ENCODE assay signal across 9 cellular contexts in genomic region chr2:30235008-30235655, GRCh38. TPM values are rescaled to one million over a fixed set of nuclear protein-coding genes. Genes with fewer than 3 reads are reported as not detected.
DNase-seq lines count a peak whose midpoint lies in the region; ATAC-seq and TF ChIP-seq lines count a peak whose summit lies in the region.
"Had no signal": no experiment of that assay in that cellular context is flagged by ENCODE, and none has a peak within 500 bp of the region (broad histone marks: within the 10 kb centered on the region; RNA-seq: fewer than 3 reads in every experiment).

No MANE protein-coding gene starts in this region.

- H3K9me3 Mint-ChIP-seq in activated T-cell treated with anti-CD3 and anti-CD28 coated beads, Interleukin-2, amount 50 U/mL, for 72 hours = no peaks in the 10 kb centered on the region
- H3K9me3 Mint-ChIP-seq in immature natural killer cell (no peaks in the 10 kb centered on the region), progenitor cell of endocrine pancreas (ENCODE audit: low read depth) (no peaks in the 10 kb centered on the region)
- no peaks in the 10 kb centered on the region for H3K9me3 Mint-ChIP-seq in stimulated activated effector memory CD8-positive, alpha-beta T cell treated with anti-CD3 and anti-CD28 coated beads, Interleukin-12 subunit alpha, Interleukin-12 subunit beta, amount 100 ng/mL, for 72 hours

- DNase-seq in RWPE2 (ENCODE audit: low spot score) = no peak
- DNase-seq in activated T-cell treated with anti-CD3 and anti-CD28 coated beads, Interleukin-2, amount 50 U/mL, for 72 hours = peak; percentile 72 to 87
- DNase-seq in immature natural killer cell = peak; percentile 34 to 42 (median 38)
- DNase-seq in stimulated activated effector memory CD8-positive, alpha-beta T cell treated with anti-CD3 and anti-CD28 coated beads, Interleukin-12 subunit alpha, Interleukin-12 subunit beta, amount 100 ng/mL, for 72 hours (ENCODE audit: low spot score in 2 of 2) = no peak
- no peak for DNase-seq in caudate nucleus (lab: John Stamatoyannopoulos, UW)
- no peak for DNase-seq in progenitor cell of endocrine pancreas (ENCODE audit: low spot score, unreplicated experiment)
- DNase-seq: NCI-H446 treated with DMSO at 0.1 percent for 48 hours had no signal

- H3K27ac ChIP-seq in RWPE2 (ENCODE audit: poor library complexity, severe bottlenecking) (peak overlapping the region; percentile 36), caudate nucleus (ENCODE audit: low read depth, low read length) (no peak overlapping the region)

- no peak overlapping the region for H3K4me3 ChIP-seq in RWPE2 (ENCODE audit: severe bottlenecking)

- H3K4me1 ChIP-seq in RWPE2 (ENCODE audit: insufficient read depth, poor library complexity, severe bottlenecking) = no peaks in the 10 kb centered on the region

- ATAC-seq in RWPE2 (ENCODE audit: low read depth) (no peak), GM21737 (IDR thresholded peaks at IDR 0.05; ENCODE audit: unreplicated experiment) (no peak), HG02884 (IDR thresholded peaks at IDR 0.05; ENCODE audit: unreplicated experiment) (no peak)
- ATAC-seq in activated T-cell treated with anti-CD3 and anti-CD28 coated beads, Interleukin-2, amount 50 U/mL, for 72 hours (replicated peaks in 1 of 2) = peak; percentile 42 to 60
- peak; percentile 64 for ATAC-seq in stimulated activated effector memory CD8-positive, alpha-beta T cell treated with anti-CD3 and anti-CD28 coated beads, Interleukin-12 subunit alpha, Interleukin-12 subunit beta, amount 100 ng/mL, for 72 hours

- H3K27ac Mint-ChIP-seq in activated T-cell treated with anti-CD3 and anti-CD28 coated beads, Interleukin-2, amount 50 U/mL, for 72 hours = peak overlapping the region; percentile 84
- H3K27ac Mint-ChIP-seq in immature natural killer cell = peak overlapping the region; percentile 73 to 97 (median 90)
- H3K27ac Mint-ChIP-seq in stimulated activated effector memory CD8-positive, alpha-beta T cell treated with anti-CD3 and anti-CD28 coated beads, Interleukin-12 subunit alpha, Interleukin-12 subunit beta, amount 100 ng/mL, for 72 hours = peak overlapping the region; percentile 79
- no peak overlapping the region for H3K27ac Mint-ChIP-seq in progenitor cell of endocrine pancreas

- H3K9me3 ChIP-seq in RWPE2 (ENCODE audit: severe bottlenecking) = no peaks in the 10 kb centered on the region

- TF ChIP-seq CTCF in RWPE2 (IDR thresholded peaks at IDR 0.05; ENCODE audit: poor library complexity, severe bottlenecking) (no peak), progenitor cell of endocrine pancreas (IDR thresholded peaks at IDR 0.05; ENCODE audit: unreplicated experiment) (no peak)

- peak overlapping the region; percentile 90 to 93 for H3K4me3 Mint-ChIP-seq in activated T-cell treated with anti-CD3 and anti-CD28 coated beads, Interleukin-2, amount 50 U/mL, for 72 hours
- H3K4me3 Mint-ChIP-seq in immature natural killer cell (peak overlapping the region; percentile 83 to 98 (median 95)), progenitor cell of endocrine pancreas (ENCODE audit: low read depth) (no peak overlapping the region)
- peak overlapping the region; percentile 76 for H3K4me3 Mint-ChIP-seq in stimulated activated effector memory CD8-positive, alpha-beta T cell treated with anti-CD3 and anti-CD28 coated beads, Interleukin-12 subunit alpha, Interleukin-12 subunit beta, amount 100 ng/mL, for 72 hours

- H3K4me1 Mint-ChIP-seq in activated T-cell treated with anti-CD3 and anti-CD28 coated beads, Interleukin-2, amount 50 U/mL, for 72 hours (ENCODE audit: low read depth) = peaks cover 76% of the 10 kb centered on the region
- H3K4me1 Mint-ChIP-seq in immature natural killer cell = peaks cover 81 to 84% of the 10 kb centered on the region in 2 donors
- H3K4me1 Mint-ChIP-seq in stimulated activated effector memory CD8-positive, alpha-beta T cell treated with anti-CD3 and anti-CD28 coated beads, Interleukin-12 subunit alpha, Interleukin-12 subunit beta, amount 100 ng/mL, for 72 hours = peaks cover 82% of the 10 kb centered on the region
- H3K4me1 Mint-ChIP-seq in progenitor cell of endocrine pancreas (ENCODE audit: low read depth) = peaks cover 22% of the 10 kb centered on the region

- H3K36me3 Mint-ChIP-seq in activated T-cell treated with anti-CD3 and anti-CD28 coated beads, Interleukin-2, amount 50 U/mL, for 72 hours (ENCODE audit: insufficient read depth in 2 of 2) = peaks cover 28 to 39% of the 10 kb centered on the region in 2 donors
- H3K36me3 Mint-ChIP-seq in immature natural killer cell (peaks cover 10 to 15% (median 14%) of the 10 kb centered on the region in 3 donors), progenitor cell of endocrine pancreas (ENCODE audit: insufficient read depth) (peaks cover 22% of the 10 kb centered on the region)
- peaks cover 100% of the 10 kb centered on the region for H3K36me3 Mint-ChIP-seq in stimulated activated effector memory CD8-positive, alpha-beta T cell treated with anti-CD3 and anti-CD28 coated beads, Interleukin-12 subunit alpha, Interleukin-12 subunit beta, amount 100 ng/mL, for 72 hours

- no peaks in the 10 kb centered on the region for H3K27me3 Mint-ChIP-seq in activated T-cell treated with anti-CD3 and anti-CD28 coated beads, Interleukin-2, amount 50 U/mL, for 72 hours (ENCODE audit: low read depth)
- H3K27me3 Mint-ChIP-seq in immature natural killer cell (ENCODE audit: low read depth in 3 of 3) = peaks cover 13 to 30% (median 15%) of the 10 kb centered on the region in 3 donors
- H3K27me3 Mint-ChIP-seq in progenitor cell of endocrine pancreas = peaks cover 10% of the 10 kb centered on the region

- H3K27me3 ChIP-seq in RWPE2 (ENCODE audit: insufficient read depth, poor library complexity, severe bottlenecking) = no peaks in the 10 kb centered on the region

- no peaks in the 10 kb centered on the region for H3K36me3 ChIP-seq in RWPE2 (ENCODE audit: low read depth)

RNA-seq across cellular contexts. Expression of gene LBH, which starts 3.8 kb away (rescaled TPM):
- total RNA-seq in activated T-cell treated with anti-CD3 and anti-CD28 coated beads, Interleukin-2, amount 50 U/mL, for 72 hours = 100 to 1,000 TPM; 129 to 133 TPM
- 100 to 1,000 TPM; 101 to 137 (median 129) TPM for polyA plus RNA-seq in immature natural killer cell
- 62.3 and 80.5 TPM in 2 replicates for total RNA-seq in progenitor cell of endocrine pancreas

Comparison
In these comparisons a context has a peak if more than half of its experiments do, and no peak if none do; other contexts are left out.
1. ATAC-seq: peak in activated T-cell treated with anti-CD3 and anti-CD28 coated beads, Interleukin-2, amount 50 U/mL, for 72 hours (2 of 2) and stimulated activated effector memory CD8-positive, alpha-beta T cell treated with anti-CD3 and anti-CD28 coated beads, Interleukin-12 subunit alpha, Interleukin-12 subunit beta, amount 100 ng/mL, for 72 hours (single experiment); none in RWPE2 (single experiment), GM21737 (single experiment) and HG02884 (single experiment).
2. DNase-seq: peak in activated T-cell treated with anti-CD3 and anti-CD28 coated beads, Interleukin-2, amount 50 U/mL, for 72 hours (2 of 2) and immature natural killer cell (3 of 3); none in RWPE2 (single experiment), stimulated activated effector memory CD8-positive, alpha-beta T cell treated with anti-CD3 and anti-CD28 coated beads, Interleukin-12 subunit alpha, Interleukin-12 subunit beta, amount 100 ng/mL, for 72 hours (0 of 2), caudate nucleus (0 of 61) and progenitor cell of endocrine pancreas (single experiment).